ENCODE assay signal across 8 cellular contexts in the genomic region with DNA sequence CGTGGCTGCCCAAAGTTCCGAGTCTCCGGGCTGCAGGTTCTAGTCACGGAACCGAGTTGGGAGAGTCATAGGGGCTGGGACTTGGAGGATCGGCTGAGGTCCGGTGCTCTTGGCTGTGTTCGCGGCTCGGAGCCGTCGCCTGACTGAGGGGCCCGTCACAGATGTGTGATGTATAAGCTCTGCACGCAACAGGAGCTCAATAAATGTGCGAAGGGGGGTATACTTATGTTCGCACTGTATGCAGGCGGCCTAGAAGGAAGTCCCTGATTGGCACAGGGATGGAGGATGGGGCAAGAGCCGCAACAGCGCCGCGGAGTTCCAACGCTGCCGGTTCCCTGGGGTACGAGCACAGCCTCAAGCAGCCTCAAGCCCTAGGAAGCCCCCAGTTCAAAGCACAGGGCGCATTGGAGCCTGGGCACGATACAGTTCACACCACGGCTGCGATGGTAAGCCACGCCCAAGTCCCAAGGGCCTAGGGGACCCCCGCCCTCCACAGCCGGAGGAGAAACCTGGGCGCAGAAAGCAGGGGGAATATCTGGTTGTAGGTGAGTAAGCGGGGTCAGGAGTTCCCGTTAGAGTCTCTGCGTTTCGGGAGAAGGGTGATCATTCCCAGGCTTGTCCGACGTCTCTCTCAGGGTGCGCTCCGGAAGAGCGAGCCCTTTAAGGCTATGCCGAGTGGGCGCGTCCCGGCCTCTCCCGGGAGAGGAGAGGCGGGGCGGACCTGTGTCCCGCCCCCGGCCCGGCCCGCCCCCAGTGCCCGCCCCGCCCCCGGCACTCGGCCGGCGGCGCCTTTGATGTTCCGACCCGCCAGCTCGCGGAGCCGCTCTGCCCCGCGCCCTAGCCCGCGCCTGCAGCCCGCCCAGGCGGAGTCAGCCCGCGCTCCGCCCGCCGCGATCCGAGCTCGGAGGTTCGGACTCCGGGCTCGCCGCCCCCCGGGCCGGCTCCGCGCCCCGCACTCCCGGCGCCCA. TPM values are rescaled to one million over a fixed set of nuclear protein-coding genes. Genes with fewer than 3 reads are reported as not detected.
A peak's percentile ranks its signal among the peaks of the same experiment; 100 is the strongest.
DNase-seq lines count a peak whose midpoint lies in the region; ATAC-seq lines count a peak whose summit lies in the region.

A gene (plus strand): TSS at position 774 of the 968 bp plus-strand sequence. CDS start 226 bp downstream, outside the sequence.

- peak within 1 kb of the TSS; percentile 35 for H2BK15ac ChIP-seq in mesenchymal stem cell (ENCODE audit: low read depth, poor library complexity, severe bottlenecking)

- peak within 1 kb of the TSS in 1 of 2 experiments; percentile 14 for H3K4ac ChIP-seq in mesenchymal stem cell (ENCODE audit: low read depth in 1 of 2, low read length in 2 of 2)

- H2BK5ac ChIP-seq in mesenchymal stem cell (ENCODE audit: low read depth, low read length, poor library complexity, severe bottlenecking): peak within 1 kb of the TSS; percentile 37

- no peak within 1 kb of the TSS for H4K91ac ChIP-seq in mesenchymal stem cell (ENCODE audit: low read length)

- peak in 10 of 14 donors; percentile 18 to 73 (median 40) for DNase-seq in C1 segment of cervical spinal cord (lab: John Stamatoyannopoulos, UW)
- DNase-seq in GM19238 (ENCODE audit: insufficient read length, low spot score): peak; percentile 94
- DNase-seq in NCI-H82 (lab: John Stamatoyannopoulos, UW): peak; percentile 87
- DNase-seq in mesenchymal stem cell: peak; percentile 78
- peak; percentile 43 to 60 for DNase-seq in stimulated activated CD8-positive, alpha-beta memory T cell treated with anti-CD3 and anti-CD28 coated beads, Interleukin-15, amount 100 ng/mL, for 4 hours (ENCODE audit: low read depth in 2 of 2)

- H2BK120ac ChIP-seq in mesenchymal stem cell (ENCODE audit: low read depth, low read length): no peak within 1 kb of the TSS

- H3K36me3 ChIP-seq in endocrine pancreas (ENCODE audit: control insufficient read depth, insufficient read depth, low read length) (no peaks in the 10 kb centered on the region), mesenchymal stem cell (ENCODE audit: control insufficient read depth in 1 of 2, insufficient read depth in 2 of 2, low read depth in 1 of 2, low read length in 2 of 2) (peaks cover 0 to 28% of the 10 kb centered on the region in 2 experiments)

- H2BK12ac ChIP-seq in mesenchymal stem cell (ENCODE audit: low read length in 2 of 2): peak within 1 kb of the TSS in 1 of 2 experiments; percentile 45

- peak within 1 kb of the TSS; percentile 16 for H4K8ac ChIP-seq in mesenchymal stem cell (ENCODE audit: low read length)

- H3K27me3 ChIP-seq in endocrine pancreas (ENCODE audit: control insufficient read depth, insufficient read depth, low read length) (no peaks in the 10 kb centered on the region), mesenchymal stem cell (ENCODE audit: control insufficient read depth in 1 of 2, insufficient read depth in 1 of 2, low read length in 2 of 2) (peaks cover 0 to 31% of the 10 kb centered on the region in 2 experiments)

- no peaks in the 10 kb centered on the region for H3K9me3 ChIP-seq in endocrine pancreas (ENCODE audit: control insufficient read depth, low read length)
- no peaks in the 10 kb centered on the region for H3K9me3 ChIP-seq in mesenchymal stem cell (ENCODE audit: control insufficient read depth, low read length)

- 13% methylated on average over 40 of the region's 89 CpGs for WGBS in mesenchymal stem cell

- CTCF ChIA-PET in activated CD8-positive, alpha-beta memory T cell treated with anti-CD3 and anti-CD28 coated beads for 36 hours (lab: Charles Lee): interaction anchor here (0.5 to 7.6 kb wide), 5 partner anchors 11 to 105 kb away, joined by 3 to 52 read pairs (median 4); no protein-coding TSS in a partner anchor

- no peaks in the 10 kb centered on the region for H3K79me1 ChIP-seq in mesenchymal stem cell (replicated peaks; ENCODE audit: low read length, poor library complexity, severe bottlenecking)

- peak within 1 kb of the TSS; percentile 30 for H2AFZ ChIP-seq in mesenchymal stem cell (ENCODE audit: low read depth, low read length)

- H2AK5ac ChIP-seq in mesenchymal stem cell (ENCODE audit: low read length, severe bottlenecking): no peak within 1 kb of the TSS

- H3K27ac ChIP-seq in mesenchymal stem cell (ENCODE audit: low read length, poor library complexity, severe bottlenecking): no peak within 1 kb of the TSS

- peak within 1 kb of the TSS in 1 of 2 experiments; percentile 46 for H3K23ac ChIP-seq in mesenchymal stem cell (ENCODE audit: low read length in 2 of 2)

- H3K4me1 ChIP-seq in endocrine pancreas (ENCODE audit: control insufficient read depth, insufficient read depth, low read length) (no peaks in the 10 kb centered on the region), mesenchymal stem cell (ENCODE audit: control insufficient read depth, insufficient read depth, low read depth, low read length) (peaks cover 15% of the 10 kb centered on the region)

- H3K18ac ChIP-seq in mesenchymal stem cell (ENCODE audit: low read depth in 1 of 2, low read length in 2 of 2): peak within 1 kb of the TSS; percentile 48 to 61

- H3K9ac ChIP-seq in endocrine pancreas (ENCODE audit: control insufficient read depth, insufficient read depth, low read length): peak within 1 kb of the TSS; percentile 54
- H3K9ac ChIP-seq in mesenchymal stem cell (ENCODE audit: low read length): peak within 1 kb of the TSS; percentile 89

- POLR2A ChIA-PET in activated CD8-positive, alpha-beta memory T cell treated with anti-CD3 and anti-CD28 coated beads for 36 hours (lab: Charles Lee): interaction anchor here (1.0 to 1.6 kb wide), 2 partner anchors 13 to 43 kb away, joined by 5 to 11 read pairs; no protein-coding TSS in a partner anchor

- peak within 1 kb of the TSS in 1 of 2 experiments; percentile 81 for H3K14ac ChIP-seq in mesenchymal stem cell (ENCODE audit: low read length in 2 of 2)

- H3K4me2 ChIP-seq in mesenchymal stem cell (ENCODE audit: low read length, poor library complexity, severe bottlenecking): peak within 1 kb of the TSS; percentile 95

- H3K4me3 ChIP-seq in endocrine pancreas (ENCODE audit: control insufficient read depth, insufficient read depth, low read length) (peak within 1 kb of the TSS; percentile 35), mesenchymal stem cell (ENCODE audit: insufficient read depth in 1 of 2, low read depth in 1 of 2, low read length in 2 of 2) (peak within 1 kb of the TSS; percentile 63 to 84)

- peak; percentile 60 for ATAC-seq in HG03196 (IDR thresholded peaks at IDR 0.05; ENCODE audit: unreplicated experiment)

RNA-seq across cellular contexts. Expression of the gene that starts here (rescaled TPM):
- total RNA-seq in activated CD8-positive, alpha-beta memory T cell treated with anti-CD3 and anti-CD28 coated beads for 36 hours: 10 to 100 TPM; 24.4 to 25.6 TPM
- 1.4 TPM for polyA plus RNA-seq in mesenchymal stem cell (2013, experiment 1 of 2)
- 1.4 TPM for polyA plus RNA-seq in mesenchymal stem cell (2013, experiment 2 of 2)

Comparison
In these comparisons a context has a peak if more than half of its experiments do, and no peak if none do; other contexts are left out.
1. DNase-seq: peak in every context shown above with its lines; median percentile 94 in GM19238; 87 in NCI-H82; 78 in mesenchymal stem cell; 52 in stimulated activated CD8-positive, alpha-beta memory T cell treated with anti-CD3 and anti-CD28 coated beads, Interleukin-15, amount 100 ng/mL, for 4 hours; 40 in C1 segment of cervical spinal cord.